ENCODE assay signal across 8 cellular contexts in the genomic region with DNA sequence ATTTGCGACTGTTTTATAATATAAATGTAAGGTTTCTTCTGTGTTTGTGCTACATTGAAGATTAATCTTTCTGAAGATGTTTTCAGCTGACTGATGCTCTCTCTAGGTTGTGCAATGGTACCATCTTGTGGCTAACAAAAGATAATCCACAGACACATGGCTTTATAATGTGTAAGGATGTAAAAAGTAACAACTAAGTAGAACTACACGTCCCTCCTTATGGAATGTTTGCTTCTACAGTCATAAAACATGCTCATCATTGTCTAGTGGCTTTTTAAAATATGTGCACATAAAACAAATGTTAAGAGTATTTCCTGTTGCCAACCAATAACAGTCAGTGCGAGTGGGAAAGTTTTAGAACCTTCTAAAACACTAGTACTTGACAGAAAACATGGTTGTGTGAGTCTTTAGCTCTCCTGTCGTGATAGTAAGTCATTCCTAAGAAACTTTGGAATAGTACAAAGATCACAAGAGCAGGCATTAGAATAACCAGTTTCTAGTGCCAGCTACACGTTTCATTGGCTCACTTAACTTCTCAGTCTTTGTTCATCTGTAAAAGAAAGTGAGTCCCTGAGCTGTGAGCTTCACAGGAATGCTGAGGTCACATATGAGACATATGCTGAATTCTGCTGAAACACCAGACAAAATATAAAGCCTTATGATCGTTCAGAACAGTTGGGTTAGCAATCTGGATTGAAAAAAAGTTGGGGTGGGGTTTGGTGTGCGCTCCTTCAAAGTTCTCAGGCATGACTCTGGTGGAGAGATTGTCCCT.
DNase-seq lines count a peak whose midpoint lies in the region; ATAC-seq and TF ChIP-seq lines count a peak whose summit lies in the region.

No MANE protein-coding gene starts in this region.

- intact Hi-C loops in mucosa of descending colon (cut with DNase I, micrococcal nuclease): no loop called here

- H3K4me3 ChIP-seq in mesenchymal stem cell (ENCODE audit: insufficient read depth in 1 of 2, low read depth in 1 of 2, low read length in 2 of 2): no peak overlapping the region
- H3K4me3 ChIP-seq in mucosa of descending colon: no peak overlapping the region

- no peak overlapping the region for H2AK5ac ChIP-seq in mesenchymal stem cell (ENCODE audit: low read length, severe bottlenecking)

- DNase-seq in GM03348 (ENCODE audit: low spot score): peak; percentile 78
- peak; percentile 65 for DNase-seq in NCI-H2171 treated with DMSO at 0.1 percent for 48 hours (lab: John Stamatoyannopoulos, UW)
- DNase-seq in cerebellar cortex (ENCODE audit: low spot score): peak; percentile 58
- DNase-seq in mesenchymal stem cell: peak; percentile 82
- DNase-seq in endothelial cell (ENCODE audit: low spot score): no peak
- no peak for DNase-seq in mucosa of descending colon
- no peak for DNase-seq in NOMO-1 treated with dmso at 0.1 percent for 144 hours (lab: John Stamatoyannopoulos, UW; ENCODE audit: unreplicated experiment)
- no peak for DNase-seq in NOMO-1 treated with DMSO at 0.1 percent for 48 hours (lab: John Stamatoyannopoulos, UW; ENCODE audit: unreplicated experiment)

- H3K23ac ChIP-seq in mesenchymal stem cell (ENCODE audit: low read length in 2 of 2): no peak overlapping the region

- peak overlapping the region; percentile 57 for H3K9ac ChIP-seq in mesenchymal stem cell (ENCODE audit: low read length)

- no peak overlapping the region for H3K4me2 ChIP-seq in mesenchymal stem cell (ENCODE audit: low read length, poor library complexity, severe bottlenecking)

- H2BK15ac ChIP-seq in mesenchymal stem cell (ENCODE audit: low read depth, poor library complexity, severe bottlenecking): no peak overlapping the region

- no peak overlapping the region for H2BK5ac ChIP-seq in mesenchymal stem cell (ENCODE audit: low read depth, low read length, poor library complexity, severe bottlenecking)

- no peak overlapping the region for H3K27ac ChIP-seq in mesenchymal stem cell (ENCODE audit: low read length, poor library complexity, severe bottlenecking)

- no peak overlapping the region for H4K91ac ChIP-seq in mesenchymal stem cell (ENCODE audit: low read length)

- H3K9me3 Mint-ChIP-seq in endothelial cell (ENCODE audit: unreplicated experiment): no peaks in the 10 kb centered on the region

- no peaks in the 10 kb centered on the region for H3K27me3 ChIP-seq in mesenchymal stem cell (ENCODE audit: control insufficient read depth in 1 of 2, insufficient read depth in 1 of 2, low read length in 2 of 2)

- no peak overlapping the region for H2BK12ac ChIP-seq in mesenchymal stem cell (ENCODE audit: low read length in 2 of 2)

- H3K79me1 ChIP-seq in mesenchymal stem cell (replicated peaks; ENCODE audit: low read length, poor library complexity, severe bottlenecking): no peaks in the 10 kb centered on the region

- H3K27ac Mint-ChIP-seq in endothelial cell (ENCODE audit: unreplicated experiment): no peak overlapping the region

- peaks cover 1% of the 10 kb centered on the region for H3K27me3 Mint-ChIP-seq in endothelial cell (ENCODE audit: unreplicated experiment)

- no peak overlapping the region for H2AFZ ChIP-seq in mesenchymal stem cell (ENCODE audit: low read depth, low read length)

- H2BK120ac ChIP-seq in mesenchymal stem cell (ENCODE audit: low read depth, low read length): no peak overlapping the region

- WGBS in mesenchymal stem cell: 60% methylated on average over 4 of the region's 7 CpGs

- no peak overlapping the region for H3K14ac ChIP-seq in mesenchymal stem cell (ENCODE audit: low read length in 2 of 2)

- no peak for ATAC-seq in mucosa of descending colon

- no peak overlapping the region for H3K4me3 Mint-ChIP-seq in endothelial cell (ENCODE audit: unreplicated experiment)

- no peaks in the 10 kb centered on the region for H3K4me1 Mint-ChIP-seq in endothelial cell (ENCODE audit: unreplicated experiment)

- H4K8ac ChIP-seq in mesenchymal stem cell (ENCODE audit: low read length): no peak overlapping the region

- H3K4me1 ChIP-seq in mesenchymal stem cell (ENCODE audit: control insufficient read depth, insufficient read depth, low read depth, low read length) (peaks cover 2% of the 10 kb centered on the region), mucosa of descending colon (ENCODE audit: low read depth) (no peaks in the 10 kb centered on the region)

- no peaks in the 10 kb centered on the region for H3K36me3 Mint-ChIP-seq in endothelial cell (ENCODE audit: low read depth, unreplicated experiment)

- H3K9me3 ChIP-seq in mesenchymal stem cell (ENCODE audit: control insufficient read depth, low read length) (no peaks in the 10 kb centered on the region), mucosa of descending colon (no peaks in the 10 kb centered on the region)

- no peak overlapping the region for H3K4ac ChIP-seq in mesenchymal stem cell (ENCODE audit: low read depth in 1 of 2, low read length in 2 of 2)

- H3K36me3 ChIP-seq in mesenchymal stem cell (ENCODE audit: control insufficient read depth in 1 of 2, insufficient read depth in 2 of 2, low read depth in 1 of 2, low read length in 2 of 2): no peaks in the 10 kb centered on the region
- H3K36me3 ChIP-seq in mucosa of descending colon (ENCODE audit: low read depth): no peaks in the 10 kb centered on the region

- H3K18ac ChIP-seq in mesenchymal stem cell (ENCODE audit: low read depth in 1 of 2, low read length in 2 of 2): no peak overlapping the region

- TF ChIP-seq CTCF in endothelial cell (IDR thresholded peaks at IDR 0.05; ENCODE audit: unreplicated experiment): no peak
- TF ChIP-seq CTCF in mucosa of descending colon (IDR thresholded peaks at IDR 0.05): no peak

Comparison
In these comparisons a context has a peak if more than half of its experiments do, and no peak if none do; other contexts are left out.
1. DNase-seq: peak in GM03348 (single experiment), NCI-H2171 treated with DMSO at 0.1 percent for 48 hours (single experiment), cerebellar cortex (single experiment) and mesenchymal stem cell (single experiment); none in endothelial cell (single experiment), mucosa of descending colon (0 of 3), NOMO-1 treated with dmso at 0.1 percent for 144 hours (single experiment) and NOMO-1 treated with DMSO at 0.1 percent for 48 hours (single experiment).